Comparison of ENCODE assay signal across 9 cellular contexts in the genomic region with DNA sequence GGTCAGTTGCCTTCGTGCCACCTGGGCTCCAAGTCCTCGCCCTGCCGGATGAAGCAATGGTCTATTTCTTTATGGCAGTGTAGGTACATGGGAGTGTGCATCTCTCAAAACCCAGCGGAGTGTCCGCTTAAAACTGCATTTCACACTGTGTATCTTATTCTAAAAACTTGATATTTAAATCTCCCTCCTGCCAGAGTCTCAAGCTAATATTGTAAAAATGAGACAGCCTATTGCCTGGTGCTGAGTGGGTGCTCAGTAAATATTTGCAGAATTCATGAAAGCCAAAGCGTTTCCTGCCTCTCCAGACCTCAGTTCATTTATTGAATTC. TPM values are rescaled to one million over a fixed set of nuclear protein-coding genes. Genes with fewer than 3 reads are reported as not detected.
DNase-seq lines count a peak whose midpoint lies in the region; ATAC-seq and TF ChIP-seq lines count a peak whose summit lies in the region.
"Had no signal": no experiment of that assay in that cellular context is flagged by ENCODE, and none has a peak within 500 bp of the region (broad histone marks: within the 10 kb centered on the region; RNA-seq: fewer than 3 reads in every experiment).

No MANE protein-coding gene starts in this region.

- no peaks in the 10 kb centered on the region for H3K36me3 Mint-ChIP-seq in memory B cell

- no peaks in the 10 kb centered on the region for H3K9me3 Mint-ChIP-seq in memory B cell

- DNase-seq in astrocyte of the spinal cord (ENCODE audit: low read depth, low spot score), result no peak
- DNase-seq in memory B cell (ENCODE audit: low spot score in 2 of 2), result no peak
- no peak for DNase-seq in aorta
- no peak for DNase-seq in stimulated activated CD4-positive, alpha-beta T cell treated with anti-CD3 and anti-CD28 coated beads, Interleukin-1b, Interleukin-23, amount 100 ng/mL, for 48 hours
- no peak for DNase-seq in germinal center (ENCODE audit: low spot score)

- no peaks in the 10 kb centered on the region for H3K4me1 ChIP-seq in aorta (ENCODE audit: control insufficient read depth in 1 of 2, insufficient read depth in 2 of 2, low read length in 2 of 2)

- H3K36me3 ChIP-seq in aorta (ENCODE audit: control insufficient read depth in 1 of 2, insufficient read depth in 2 of 2, low read length in 1 of 2), result no peaks in the 10 kb centered on the region

- 6 to 9% methylated on average over 6 of the region's 6 CpGs for WGBS in aorta, 2 donors

- H3K9me3 ChIP-seq in aorta (ENCODE audit: control insufficient read depth, low read length), result no peaks in the 10 kb centered on the region

- peak overlapping the region; percentile 45 for H3K27ac Mint-ChIP-seq in memory B cell

- no peaks in the 10 kb centered on the region for H3K27me3 ChIP-seq in aorta (ENCODE audit: control insufficient read depth in 1 of 2, insufficient read depth in 2 of 2, low read length in 1 of 2)

- no peaks in the 10 kb centered on the region for H3K27me3 Mint-ChIP-seq in memory B cell

- peak overlapping the region; percentile 48 for H3K4me3 ChIP-seq in astrocyte of the spinal cord (ENCODE audit: low read depth, low read length)
- peak overlapping the region; percentile 82 to 91 for H3K4me3 ChIP-seq in aorta (ENCODE audit: low read length in 2 of 2)

- ATAC-seq in HG03066 (IDR thresholded peaks at IDR 0.05; ENCODE audit: low read depth, unreplicated experiment) (peak; percentile 10), memory B cell (ENCODE audit: low read depth) (peak; percentile 13), aorta (ENCODE audit: low FRiP score) (no peak), HG02970 (IDR thresholded peaks at IDR 0.05; ENCODE audit: low FRiP score, unreplicated experiment) (no peak)

- intact Hi-C loops in aorta (cut with DNase I), result loop anchor here (5.0 kb wide), 3 partner anchors 71 to 86 kb away; no protein-coding TSS in a partner anchor

- no peak for TF ChIP-seq CTCF in C4-2B (conservative IDR thresholded peaks at IDR 0.05)
- no peak for TF ChIP-seq CTCF in astrocyte of the spinal cord (IDR thresholded peaks at IDR 0.05; ENCODE audit: low read depth, low read length)

- H3K27ac ChIP-seq in C4-2B (peak overlapping the region; percentile 73), aorta (ENCODE audit: low read depth in 1 of 2, low read length in 2 of 2) (no peak overlapping the region)

- in situ Hi-C loops in astrocyte of the spinal cord (cut with HindIII; ENCODE audit: low sequenced_read_pairs), result no loop called here

- H3K4me3 Mint-ChIP-seq in memory B cell, result peak overlapping the region; percentile 86

- peaks cover 19% of the 10 kb centered on the region for H3K4me1 Mint-ChIP-seq in memory B cell

RNA-seq across cellular contexts. Expression of gene TBC1D2B, which starts 0.3 kb away (rescaled TPM):
- 100 to 1,000 TPM in 1 of 2 donors, 10 to 100 TPM in 1; 49.0 to 109 TPM for total RNA-seq in aorta
- polyA plus RNA-seq in aorta, result 10 to 100 TPM in 1 of 2 donors, 1 to 10 TPM in 1; 9.8 to 57.5 TPM

RNA-seq across cellular contexts. Expression of gene SH2D7, which starts 14.5 kb away (rescaled TPM):
- not detected for total RNA-seq in aorta
- polyA plus RNA-seq in aorta, result 1 to 10 TPM in 1 of 2 donors, not detected in 1; 1.0 TPM
- total RNA-seq: pulmonary artery endothelial cell had no signal

RNA-seq across cellular contexts. Expression of gene CIB2, which starts 53.4 kb away (rescaled TPM):
- total RNA-seq in aorta, result 1 to 10 TPM; 6.3 to 6.9 TPM
- polyA plus RNA-seq in aorta, result 1 to 10 TPM; 8.4 to 9.1 TPM

Comparison
In these comparisons a context has a peak if more than half of its experiments do, and no peak if none do; other contexts are left out.
1. ATAC-seq: peak in HG03066 (single experiment) and memory B cell (single experiment); none in aorta (single experiment) and HG02970 (single experiment).